Comparison of ENCODE assay signal across 19 cellular contexts in genomic region chr5:3335301-3335700, GRCh38.
DNase-seq lines count a peak whose midpoint lies in the region; TF ChIP-seq lines count a peak whose summit lies in the region.
"Had no signal": no experiment of that assay in that cellular context is flagged by ENCODE, and none has a peak within 500 bp of the region (broad histone marks: within the 10 kb centered on the region; RNA-seq: fewer than 3 reads in every experiment).

No MANE protein-coding gene starts in this region.

- H3K4me2 ChIP-seq in neuronal stem cell (ENCODE audit: insufficient read depth, low read length, poor library complexity, severe bottlenecking) = no peak overlapping the region
- H3K4me2 ChIP-seq: A549 had no signal

- no peak overlapping the region for H2BK15ac ChIP-seq in neuronal stem cell (ENCODE audit: low read length)

- no peaks in the 10 kb centered on the region for H3K36me3 Mint-ChIP-seq in chondrocyte (ENCODE audit: low read depth)
- H3K36me3 Mint-ChIP-seq: CD8-positive, alpha-beta T cell had no signal

- H4K91ac ChIP-seq in neuronal stem cell (ENCODE audit: low read depth, low read length, poor library complexity) = no peak overlapping the region

- H3K4me3 Mint-ChIP-seq in chondrocyte (ENCODE audit: unreplicated experiment) = no peak overlapping the region
- H3K4me3 Mint-ChIP-seq: B cell; CD4-positive, alpha-beta T cell; CD8-positive, alpha-beta T cell had no signal

- H2AK5ac ChIP-seq in neuronal stem cell (ENCODE audit: low read depth, low read length) = no peak overlapping the region

- no peaks in the 10 kb centered on the region for H3K79me1 ChIP-seq in neuronal stem cell (ENCODE audit: low read depth, low read length)

- no peaks in the 10 kb centered on the region for H3K4me1 ChIP-seq in right atrium auricular region
- H3K4me1 ChIP-seq in neuronal stem cell (ENCODE audit: control insufficient read depth in 2 of 2, insufficient read depth in 1 of 2, low read depth in 1 of 2, low read length in 2 of 2) = no peaks in the 10 kb centered on the region
- no peaks in the 10 kb centered on the region for H3K4me1 ChIP-seq in SJCRH30
- H3K4me1 ChIP-seq: A549, Caco-2 had no signal

- H3K23ac ChIP-seq in neuronal stem cell (ENCODE audit: low read depth, low read length, poor library complexity) = peak overlapping the region; percentile 37

- no peak overlapping the region for H2BK5ac ChIP-seq in neuronal stem cell (ENCODE audit: low read length)

- no peak overlapping the region for H3K9ac ChIP-seq in neuronal stem cell (ENCODE audit: low read depth, low read length, poor library complexity)
- H3K9ac ChIP-seq: BLaER1 treated with 17β-estradiol and CSF1 and Interleukin-3, amounts not matched to agents 10 nM and 100 nM had no signal

- intact Hi-C loops in cardiac septum (cut with DNase I) = no loop called here

- H3K4me3 ChIP-seq in right atrium auricular region (no peak overlapping the region), neuronal stem cell (ENCODE audit: low read length in 2 of 2) (no peak overlapping the region), SJCRH30 (no peak overlapping the region)
- H3K4me3 ChIP-seq: A549; BLaER1 treated with 17β-estradiol and CSF1 and Interleukin-3, amounts not matched to agents 10 nM and 100 nM had no signal

- H3K27me3 Mint-ChIP-seq in chondrocyte (ENCODE audit: low read depth) = no peaks in the 10 kb centered on the region
- H3K27me3 Mint-ChIP-seq: B cell; CD4-positive, alpha-beta T cell had no signal

- H3K18ac ChIP-seq in neuronal stem cell (ENCODE audit: low read length) = no peak overlapping the region

- H3K36me3 ChIP-seq in right atrium auricular region = no peaks in the 10 kb centered on the region
- H3K36me3 ChIP-seq in neuronal stem cell (replicated peaks in 1 of 2; ENCODE audit: control insufficient read depth in 2 of 2, insufficient read depth in 2 of 2, low read length in 2 of 2) = no peaks in the 10 kb centered on the region
- no peaks in the 10 kb centered on the region for H3K36me3 ChIP-seq in SJCRH30
- H3K36me3 ChIP-seq: BLaER1 treated with 17β-estradiol and CSF1 and Interleukin-3, amounts not matched to agents 10 nM and 100 nM had no signal

- H3K27me3 ChIP-seq in right atrium auricular region = no peaks in the 10 kb centered on the region
- no peaks in the 10 kb centered on the region for H3K27me3 ChIP-seq in neuronal stem cell (ENCODE audit: control insufficient read depth in 3 of 3, insufficient read depth in 3 of 3, low read depth in 1 of 3, low read length in 3 of 3)
- no peaks in the 10 kb centered on the region for H3K27me3 ChIP-seq in SJCRH30
- H3K27me3 ChIP-seq: BLaER1 treated with 17β-estradiol and CSF1 and Interleukin-3, amounts not matched to agents 10 nM and 100 nM had no signal

- H3K9me3 Mint-ChIP-seq in chondrocyte (ENCODE audit: low read depth) = peaks cover 9% of the 10 kb centered on the region
- H3K9me3 Mint-ChIP-seq: CD4-positive, alpha-beta T cell; CD8-positive, alpha-beta T cell had no signal

- H2AFZ ChIP-seq in neuronal stem cell (ENCODE audit: low read length) = no peak overlapping the region

- H3K4ac ChIP-seq in neuronal stem cell (ENCODE audit: low read length) = no peak overlapping the region

- DNase-seq in cardiac septum (ENCODE audit: low spot score) (peak; percentile 26), right atrium auricular region (ENCODE audit: low spot score) (no peak), chondrocyte (ENCODE audit: low spot score) (peak; percentile 73), neuronal stem cell (ENCODE audit: low spot score) (no peak), NCI-H187 (lab: John Stamatoyannopoulos, UW) (no peak), activated T-cell treated with anti-CD3 and anti-CD28 coated beads for 4 hours (no peak), SJCRH30 (no peak)
- DNase-seq: AML-193; Caco-2; Calu3; CD4-positive, alpha-beta T cell; CD8-positive, alpha-beta T cell; DMS79 treated with DMSO at 0.1 percent for 48 hours; GF-D8 had no signal

- no peak overlapping the region for H3K14ac ChIP-seq in neuronal stem cell (ENCODE audit: low read length)

- H2BK120ac ChIP-seq in neuronal stem cell (ENCODE audit: low read depth, low read length) = no peak overlapping the region

- H3K27ac Mint-ChIP-seq in chondrocyte (ENCODE audit: unreplicated experiment) = no peak overlapping the region
- H3K27ac Mint-ChIP-seq: B cell; CD4-positive, alpha-beta T cell; CD8-positive, alpha-beta T cell had no signal

- no peak overlapping the region for H2BK12ac ChIP-seq in neuronal stem cell (ENCODE audit: low read length)

- H4K8ac ChIP-seq in neuronal stem cell (ENCODE audit: low read depth, low read length) = no peak overlapping the region

- H3K27ac ChIP-seq in right atrium auricular region (no peak overlapping the region), neuronal stem cell (replicated peaks; ENCODE audit: low read length) (no peak overlapping the region), SJCRH30 (no peak overlapping the region)
- H3K27ac ChIP-seq: 22Rv1; A549; BLaER1 treated with 17β-estradiol and CSF1 and Interleukin-3, amounts not matched to agents 10 nM and 100 nM; C4-2B had no signal

- H3K9me3 ChIP-seq in right atrium auricular region (no peaks in the 10 kb centered on the region), neuronal stem cell (replicated peaks in 1 of 2; ENCODE audit: control insufficient read depth in 2 of 2, insufficient read depth in 1 of 2, low read depth in 1 of 2, low read length in 2 of 2) (peaks cover 0 to 3% of the 10 kb centered on the region in 2 donors), SJCRH30 (replicated peaks) (no peaks in the 10 kb centered on the region)
- H3K9me3 ChIP-seq: A549, Caco-2 had no signal

- no peak for TF ChIP-seq CTCF in right atrium auricular region (IDR thresholded peaks at IDR 0.05)
- TF ChIP-seq CTCF in chondrocyte (IDR thresholded peaks at IDR 0.05) = no peak

- H3K4me1 Mint-ChIP-seq in chondrocyte (ENCODE audit: low read depth) = no peaks in the 10 kb centered on the region
- H3K4me1 Mint-ChIP-seq: B cell had no signal

- WGBS in neuronal stem cell (ENCODE audit: extremely low coverage in 2 of 2, insufficient read length in 2 of 2, insufficient replicate concordance in 1 of 2), 2 donors = no CpG with 5 or more reads among the region's 12 CpGs

Comparison
In these comparisons a context has a peak if more than half of its experiments do, and no peak if none do; other contexts are left out.
1. DNase-seq: peak in cardiac septum (single experiment) and chondrocyte (single experiment); none in right atrium auricular region (single experiment), neuronal stem cell (single experiment), NCI-H187 (0 of 2), activated T-cell treated with anti-CD3 and anti-CD28 coated beads for 4 hours (single experiment) and SJCRH30 (0 of 2).